ENCODE assay signal across 11 cellular contexts in genomic region chr13:48979892-48980291, GRCh38. TPM values are rescaled to one million over a fixed set of nuclear protein-coding genes. Genes with fewer than 3 reads are reported as not detected.
DNase-seq lines count a peak whose midpoint lies in the region; ATAC-seq and TF ChIP-seq lines count a peak whose summit lies in the region.
"Had no signal": no experiment of that assay in that cellular context is flagged by ENCODE, and none has a peak within 500 bp of the region (broad histone marks: within the 10 kb centered on the region; RNA-seq: fewer than 3 reads in every experiment).

No MANE protein-coding gene starts in this region.

- H3K4me3 Mint-ChIP-seq in activated CD8-positive, alpha-beta T cell treated with anti-CD3 and anti-CD28 coated beads for 36 hours, result peak overlapping the region; percentile 45
- H3K4me3 Mint-ChIP-seq in activated CD8-positive, alpha-beta T cell treated with anti-CD3 and anti-CD28 coated beads, Interleukin-2, amount 10 ng/mL, durations not matched to agents 7 days and 5 days, result no peak overlapping the region

- WGBS in spleen, 5 donors, result 34 to 56% (median 43%) methylated on average over 2 of the region's 2 CpGs
- 28 to 43% methylated on average over 2 of the region's 2 CpGs for WGBS in body of pancreas, 2 donors

- no peaks in the 10 kb centered on the region for H3K27me3 ChIP-seq in spleen (replicated peaks in 1 of 7)
- no peaks in the 10 kb centered on the region for H3K27me3 ChIP-seq in body of pancreas
- H3K27me3 ChIP-seq: esophagus muscularis mucosa had no signal

- H3K27me3 Mint-ChIP-seq in activated CD8-positive, alpha-beta T cell treated with anti-CD3 and anti-CD28 coated beads for 36 hours, result no peaks in the 10 kb centered on the region
- no peaks in the 10 kb centered on the region for H3K27me3 Mint-ChIP-seq in activated CD8-positive, alpha-beta T cell treated with anti-CD3 and anti-CD28 coated beads, Interleukin-2, amount 10 ng/mL, durations not matched to agents 7 days and 5 days (ENCODE audit: low read depth)
- H3K27me3 Mint-ChIP-seq: activated CD4-positive, alpha-beta T cell treated with anti-CD3 and anti-CD28 coated beads, Interleukin-2, amount 10 ng/mL, durations not matched to agents 24 days and 14 days had no signal

- H3K9me3 Mint-ChIP-seq in activated CD8-positive, alpha-beta T cell treated with anti-CD3 and anti-CD28 coated beads for 36 hours, result no peaks in the 10 kb centered on the region
- no peaks in the 10 kb centered on the region for H3K9me3 Mint-ChIP-seq in activated CD8-positive, alpha-beta T cell treated with anti-CD3 and anti-CD28 coated beads, Interleukin-2, amount 10 ng/mL, durations not matched to agents 7 days and 5 days (ENCODE audit: insufficient read depth)
- H3K9me3 Mint-ChIP-seq: activated CD4-positive, alpha-beta T cell treated with anti-CD3 and anti-CD28 coated beads, Interleukin-2, amount 10 ng/mL, durations not matched to agents 24 days and 14 days; type B pancreatic cell had no signal

- no peak for TF ChIP-seq CTCF in activated CD8-positive, alpha-beta T cell treated with anti-CD3 and anti-CD28 coated beads for 36 hours (IDR thresholded peaks at IDR 0.05)
- TF ChIP-seq CTCF in NB4 (IDR thresholded peaks at IDR 0.05; ENCODE audit: low read depth, low read length), result no peak
- TF ChIP-seq CTCF in spleen (IDR thresholded peaks at IDR 0.05 in 8 of 11, conservative IDR thresholded peaks at IDR 0.05 in 3 of 11), result no peak
- TF ChIP-seq CTCF in body of pancreas (IDR thresholded peaks at IDR 0.05), result no peak

- CTCF ChIA-PET in activated CD8-positive, alpha-beta T cell treated with anti-CD3 and anti-CD28 coated beads for 36 hours (lab: Charles Lee), result no interaction called here
- CTCF ChIA-PET in activated CD8-positive, alpha-beta T cell treated with anti-CD3 and anti-CD28 coated beads, Interleukin-2, amount 10 ng/mL, durations not matched to agents 7 days and 5 days (lab: Charles Lee), result interaction anchor here (1.2 kb wide), 1 partner anchor 301 kb away, joined by 3 read pairs; no protein-coding TSS in a partner anchor

- intact Hi-C loops in activated CD8-positive, alpha-beta T cell treated with anti-CD3 and anti-CD28 coated beads for 36 hours (cut with micrococcal nuclease), result loop anchor here (5.0 kb wide), 1 partner anchor 132 kb away; no protein-coding TSS in a partner anchor
- intact Hi-C loops in spleen (cut with DNase I; ENCODE audit: low total_unique reads), result no loop called here
- intact Hi-C loops in body of pancreas (cut with DNase I), result no loop called here

- TF ChIP-seq POLR2A in NB4 (IDR thresholded peaks at IDR 0.05; ENCODE audit: extremely low read depth, insufficient read length), result no peak
- no peak for TF ChIP-seq POLR2A in spleen (IDR thresholded peaks at IDR 0.05)
- no peak for TF ChIP-seq POLR2A in body of pancreas (IDR thresholded peaks at IDR 0.05)

- H3K36me3 ChIP-seq in spleen (no peaks in the 10 kb centered on the region), body of pancreas (replicated peaks in 1 of 2; ENCODE audit: insufficient read depth in 1 of 2, low read depth in 2 of 2) (no peaks in the 10 kb centered on the region)
- H3K36me3 ChIP-seq: esophagus muscularis mucosa had no signal

- H3K36me3 Mint-ChIP-seq in activated CD8-positive, alpha-beta T cell treated with anti-CD3 and anti-CD28 coated beads for 36 hours (ENCODE audit: low read depth), result peaks cover 24% of the 10 kb centered on the region
- H3K36me3 Mint-ChIP-seq in activated CD8-positive, alpha-beta T cell treated with anti-CD3 and anti-CD28 coated beads, Interleukin-2, amount 10 ng/mL, durations not matched to agents 7 days and 5 days (ENCODE audit: low read depth), result peaks cover 8% of the 10 kb centered on the region
- H3K36me3 Mint-ChIP-seq: type B pancreatic cell had no signal

- H3K4me1 ChIP-seq in spleen (peaks cover 26 to 73% (median 47%) of the 10 kb centered on the region in 6 donors), body of pancreas (peaks cover 41% of the 10 kb centered on the region)

- H3K4me3 ChIP-seq in NB4 (ENCODE audit: low read depth, low read length) (peak overlapping the region; percentile 25), spleen (peak overlapping the region in 1 of 8 donors; percentile 86), body of pancreas (no peak overlapping the region)
- H3K4me3 ChIP-seq: esophagus muscularis mucosa had no signal

- ATAC-seq in activated CD8-positive, alpha-beta T cell treated with anti-CD3 and anti-CD28 coated beads for 36 hours, result no peak
- ATAC-seq in activated CD8-positive, alpha-beta T cell treated with anti-CD3 and anti-CD28 coated beads, Interleukin-2, amount 10 ng/mL, durations not matched to agents 7 days and 5 days, result no peak
- peak; percentile 47 for ATAC-seq in HG02798 (IDR thresholded peaks at IDR 0.05; ENCODE audit: poor library complexity, unreplicated experiment)
- ATAC-seq in body of pancreas, result no peak

- H3K9me3 ChIP-seq in spleen (no peaks in the 10 kb centered on the region), body of pancreas (no peaks in the 10 kb centered on the region)
- H3K9me3 ChIP-seq: esophagus muscularis mucosa had no signal

- H3K27ac ChIP-seq in spleen (peak overlapping the region in 5 of 8 donors; percentile 5 to 29 (median 21)), body of pancreas (peak overlapping the region in 1 of 4 donors; percentile 99)
- H3K27ac ChIP-seq: esophagus muscularis mucosa had no signal

- DNase-seq in activated CD8-positive, alpha-beta T cell treated with anti-CD3 and anti-CD28 coated beads for 36 hours, result no peak
- DNase-seq in activated CD8-positive, alpha-beta T cell treated with anti-CD3 and anti-CD28 coated beads, Interleukin-2, amount 10 ng/mL, durations not matched to agents 7 days and 5 days, result no peak
- DNase-seq in NB4 (ENCODE audit: low read depth) (peak; percentile 81), spleen (no peak), body of pancreas (no peak), putamen (ENCODE audit: low spot score) (no peak), hippocampal formation (lab: John Stamatoyannopoulos, UW) (no peak)
- DNase-seq: activated CD4-positive, alpha-beta T cell treated with anti-CD3 and anti-CD28 coated beads, Interleukin-2, amount 10 ng/mL, durations not matched to agents 24 days and 14 days had no signal

- POLR2A ChIA-PET in activated CD8-positive, alpha-beta T cell treated with anti-CD3 and anti-CD28 coated beads for 36 hours (lab: Charles Lee), result interaction anchor here (1.1 to 1.2 kb wide), 2 partner anchors 40 to 84 kb away, joined by 3 read pairs; no protein-coding TSS in a partner anchor
- POLR2A ChIA-PET in activated CD8-positive, alpha-beta T cell treated with anti-CD3 and anti-CD28 coated beads, Interleukin-2, amount 10 ng/mL, durations not matched to agents 7 days and 5 days (lab: Charles Lee), result no interaction called here

- peaks cover 40% of the 10 kb centered on the region for H3K4me1 Mint-ChIP-seq in activated CD8-positive, alpha-beta T cell treated with anti-CD3 and anti-CD28 coated beads for 36 hours (ENCODE audit: low read depth)
- H3K4me1 Mint-ChIP-seq in activated CD8-positive, alpha-beta T cell treated with anti-CD3 and anti-CD28 coated beads, Interleukin-2, amount 10 ng/mL, durations not matched to agents 7 days and 5 days (ENCODE audit: low read depth), result peaks cover 38% of the 10 kb centered on the region

- peak overlapping the region; percentile 68 for H3K27ac Mint-ChIP-seq in activated CD8-positive, alpha-beta T cell treated with anti-CD3 and anti-CD28 coated beads for 36 hours
- H3K27ac Mint-ChIP-seq in activated CD8-positive, alpha-beta T cell treated with anti-CD3 and anti-CD28 coated beads, Interleukin-2, amount 10 ng/mL, durations not matched to agents 7 days and 5 days, result no peak overlapping the region
- H3K27ac Mint-ChIP-seq: type B pancreatic cell had no signal

RNA-seq across cellular contexts. Expression of gene FNDC3A, which starts 4.2 kb away (rescaled TPM):
- total RNA-seq in activated CD8-positive, alpha-beta T cell treated with anti-CD3 and anti-CD28 coated beads for 36 hours, result 10 to 100 TPM; 25.7 to 26.6 TPM
- total RNA-seq in activated CD8-positive, alpha-beta T cell treated with anti-CD3 and anti-CD28 coated beads, Interleukin-2, amount 10 ng/mL, durations not matched to agents 7 days and 5 days, result 10 to 100 TPM; 25.5 to 25.7 TPM
- total RNA-seq in spleen (10 to 100 TPM; 45.3 to 83.7 (median 56.5) TPM), body of pancreas (10 to 100 TPM; 53.7 to 62.8 TPM)
- 10 to 100 TPM; 11.2 to 16.1 (median 13.3) TPM for polyA plus RNA-seq in spleen
